8 cellular contexts compared by ENCODE assay signal in the genomic region with DNA sequence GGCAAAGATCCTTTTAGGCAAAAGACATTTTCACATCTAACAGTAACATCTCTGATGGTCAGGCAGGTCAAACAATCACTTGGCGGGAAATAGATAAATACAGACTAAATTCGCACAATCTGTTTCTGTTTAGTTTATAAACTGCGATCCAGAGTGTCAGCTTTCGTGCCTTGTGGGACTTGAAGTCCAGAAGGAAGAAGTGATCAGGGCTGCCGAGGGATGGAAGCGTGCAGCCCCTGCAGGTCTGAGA. TPM values are rescaled to one million over a fixed set of nuclear protein-coding genes. Genes with fewer than 3 reads are reported as not detected.
DNase-seq lines count a peak whose midpoint lies in the region; ATAC-seq lines count a peak whose summit lies in the region.

No MANE protein-coding gene starts in this region.

- H3K9me3 ChIP-seq in iPS-20b (ENCODE audit: insufficient read depth, low read depth, low read length) (no peaks in the 10 kb centered on the region), subcutaneous abdominal adipose tissue (ENCODE audit: control insufficient read depth in 5 of 5, low read length in 5 of 5) (no peaks in the 10 kb centered on the region)

- no peak for DNase-seq in T-helper 2 cell treated with Interferon-gamma antibody and Interleukin-4, amounts not matched to agents 5 μg/mL and 100 μg/mL, for 36 hours (ENCODE audit: low spot score)
- no peak for DNase-seq in T-helper 2 cell
- DNase-seq in activated naive CD4-positive, alpha-beta T cell treated with anti-CD3 and anti-CD28 coated beads, Interleukin-2, amount 50 U/mL, for 72 hours (ENCODE audit: low spot score in 2 of 2) = no peak

- H3K4me1 ChIP-seq in iPS-20b (ENCODE audit: insufficient read depth, low read length) (no peaks in the 10 kb centered on the region), subcutaneous abdominal adipose tissue (ENCODE audit: control insufficient read depth in 5 of 5, insufficient read depth in 5 of 5, low read length in 5 of 5) (peaks cover 0 to 21% (median 11%) of the 10 kb centered on the region in 5 donors)

- ATAC-seq in activated naive CD4-positive, alpha-beta T cell treated with anti-CD3 and anti-CD28 coated beads, Interleukin-2, amount 50 U/mL, for 72 hours = no peak
- ATAC-seq in GM19395 (IDR thresholded peaks at IDR 0.05; ENCODE audit: unreplicated experiment) (no peak), HG03280 (IDR thresholded peaks at IDR 0.05; ENCODE audit: unreplicated experiment) (no peak), HG02981 (IDR thresholded peaks at IDR 0.05; ENCODE audit: unreplicated experiment) (no peak)

- H3K36me3 ChIP-seq in iPS-20b (ENCODE audit: insufficient read depth, low read depth, low read length) (no peaks in the 10 kb centered on the region), subcutaneous abdominal adipose tissue (ENCODE audit: control insufficient read depth in 5 of 5, insufficient read depth in 5 of 5, low read length in 5 of 5) (no peaks in the 10 kb centered on the region)

- H3K27ac ChIP-seq in iPS-20b (ENCODE audit: low read length) = no peak overlapping the region
- peak overlapping the region; percentile 94 for H3K27ac ChIP-seq in subcutaneous abdominal adipose tissue (ENCODE audit: low read depth, low read length)

- peaks cover 4% of the 10 kb centered on the region for H3K36me3 Mint-ChIP-seq in T-helper 2 cell treated with Interferon-gamma antibody and Interleukin-4, amounts not matched to agents 5 μg/mL and 100 μg/mL, for 36 hours (ENCODE audit: low read depth)
- peaks cover 0 to 12% of the 10 kb centered on the region in 2 donors for H3K36me3 Mint-ChIP-seq in activated naive CD4-positive, alpha-beta T cell treated with anti-CD3 and anti-CD28 coated beads, Interleukin-2, amount 50 U/mL, for 72 hours

- H3K4me3 Mint-ChIP-seq in T-helper 2 cell treated with Interferon-gamma antibody and Interleukin-4, amounts not matched to agents 5 μg/mL and 100 μg/mL, for 36 hours = peak overlapping the region; percentile 94

- peak overlapping the region; percentile 93 for H3K4me3 ChIP-seq in iPS-20b (ENCODE audit: low read length)
- peak overlapping the region; percentile 72 to 99 (median 98) for H3K4me3 ChIP-seq in subcutaneous abdominal adipose tissue (ENCODE audit: low read depth in 1 of 5, low read length in 5 of 5)

- peak overlapping the region; percentile 92 for H3K27ac Mint-ChIP-seq in T-helper 2 cell treated with Interferon-gamma antibody and Interleukin-4, amounts not matched to agents 5 μg/mL and 100 μg/mL, for 36 hours
- H3K27ac Mint-ChIP-seq in activated naive CD4-positive, alpha-beta T cell treated with anti-CD3 and anti-CD28 coated beads, Interleukin-2, amount 50 U/mL, for 72 hours = peak overlapping the region; percentile 8 to 92

- peaks cover 3% of the 10 kb centered on the region for H3K27me3 Mint-ChIP-seq in T-helper 2 cell treated with Interferon-gamma antibody and Interleukin-4, amounts not matched to agents 5 μg/mL and 100 μg/mL, for 36 hours (ENCODE audit: low read depth)

- no peaks in the 10 kb centered on the region for H3K9me3 Mint-ChIP-seq in T-helper 2 cell treated with Interferon-gamma antibody and Interleukin-4, amounts not matched to agents 5 μg/mL and 100 μg/mL, for 36 hours
- H3K9me3 Mint-ChIP-seq in activated naive CD4-positive, alpha-beta T cell treated with anti-CD3 and anti-CD28 coated beads, Interleukin-2, amount 50 U/mL, for 72 hours = no peaks in the 10 kb centered on the region

- peaks cover 22% of the 10 kb centered on the region for H3K4me1 Mint-ChIP-seq in T-helper 2 cell treated with Interferon-gamma antibody and Interleukin-4, amounts not matched to agents 5 μg/mL and 100 μg/mL, for 36 hours (ENCODE audit: low read depth)

- H3K27me3 ChIP-seq in iPS-20b (ENCODE audit: insufficient read depth, low read length) (no peaks in the 10 kb centered on the region), subcutaneous abdominal adipose tissue (ENCODE audit: control insufficient read depth in 5 of 5, insufficient read depth in 4 of 5, low read length in 5 of 5) (no peaks in the 10 kb centered on the region)

- H3K9ac ChIP-seq in iPS-20b (ENCODE audit: low read depth, low read length) (peak overlapping the region; percentile 49; the same call in 1 of the 2 replicates), subcutaneous abdominal adipose tissue (ENCODE audit: low read length in 5 of 5) (peak overlapping the region in 2 of 5 donors; percentile 59 to 94)

RNA-seq across cellular contexts. Expression of a gene that starts 0.2 kb away (rescaled TPM):
- total RNA-seq in activated naive CD4-positive, alpha-beta T cell treated with anti-CD3 and anti-CD28 coated beads, Interleukin-2, amount 50 U/mL, for 72 hours = 1 to 10 TPM; 5.1 to 5.7 TPM

RNA-seq across cellular contexts. Expression of a gene that starts 16.8 kb away (rescaled TPM):
- total RNA-seq in activated naive CD4-positive, alpha-beta T cell treated with anti-CD3 and anti-CD28 coated beads, Interleukin-2, amount 50 U/mL, for 72 hours = 10 to 100 TPM; 22.5 to 34.7 TPM
